9 cellular contexts compared by ENCODE assay signal in the genomic region with DNA sequence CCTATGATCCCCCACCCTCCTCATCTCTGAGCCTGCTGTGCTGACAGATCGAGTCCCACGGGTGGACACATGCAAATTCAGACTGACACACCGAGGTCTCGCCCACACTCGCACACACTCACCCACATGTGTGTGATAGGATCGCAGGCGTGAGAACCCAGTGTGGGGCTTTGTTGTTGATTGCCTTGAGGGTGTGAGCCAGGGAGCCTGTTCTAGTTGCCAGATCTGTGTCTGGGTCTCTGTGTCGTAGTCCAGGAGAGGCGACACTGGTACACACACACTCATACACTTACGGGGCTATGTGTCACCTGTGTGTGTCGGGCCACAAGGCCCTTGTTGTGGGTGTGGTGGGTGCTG. TPM values are rescaled to one million over a fixed set of nuclear protein-coding genes. Genes with fewer than 3 reads are reported as not detected.
A peak's percentile ranks its signal among the peaks of the same experiment; 100 is the strongest.
DNase-seq lines count a peak whose midpoint lies in the region; ATAC-seq and TF ChIP-seq lines count a peak whose summit lies in the region.
"Had no signal": no experiment of that assay in that cellular context is flagged by ENCODE, and none has a peak within 500 bp of the region (broad histone marks: within the 10 kb centered on the region; RNA-seq: fewer than 3 reads in every experiment).

No MANE protein-coding gene starts in this region.

- CTCF ChIA-PET in A673 (lab: Charles Lee): interaction anchor here (0.8 kb wide), 1 partner anchor 163 kb away, joined by 4 read pairs; no protein-coding TSS in a partner anchor

- H3K4me1 ChIP-seq in A673 (ENCODE audit: insufficient read depth, low read length, poor library complexity, severe bottlenecking): peaks cover 30% of the 10 kb centered on the region
- peaks cover 46 to 85% (median 57%) of the 10 kb centered on the region in 3 donors for H3K4me1 ChIP-seq in esophagus squamous epithelium

- POLR2A ChIA-PET in A673 (lab: Charles Lee; ENCODE audit: low non-redundant PET): no interaction called here

- DNase-seq in A673 (ENCODE audit: low spot score) (no peak), NCI-H526 (lab: John Stamatoyannopoulos, UW) (peak; percentile 22 to 61), esophagus squamous epithelium (lab: John Stamatoyannopoulos, UW) (no peak), neural crest cell (ENCODE audit: low read depth, low spot score) (no peak), kidney glomerular epithelial cell (lab: John Stamatoyannopoulos, UW) (no peak), NCI-H1930 (lab: John Stamatoyannopoulos, UW) (no peak), 8988T (no peak)
- DNase-seq: activated CD4-positive, alpha-beta T cell treated with anti-CD3 and anti-CD28 coated beads for 1 hour had no signal

- H3K9me3 Mint-ChIP-seq in neural crest cell: no peaks in the 10 kb centered on the region

- H3K27ac ChIP-seq in A673 (ENCODE audit: low read depth, low read length, poor library complexity, severe bottlenecking) (no peak overlapping the region), esophagus squamous epithelium (peak overlapping the region; percentile 88 to 98 (median 94))

- H3K36me3 Mint-ChIP-seq in neural crest cell (ENCODE audit: low read depth): no peaks in the 10 kb centered on the region

- intact Hi-C loops in A673 (cut with micrococcal nuclease; ENCODE audit: unreplicated experiment) (no loop called here), esophagus squamous epithelium (cut with DNase I) (no loop called here)

- H3K9me3 ChIP-seq in A673 (ENCODE audit: low read depth, low read length, poor library complexity, severe bottlenecking) (no peaks in the 10 kb centered on the region), esophagus squamous epithelium (no peaks in the 10 kb centered on the region)

- peak overlapping the region; percentile 72 for H3K4me3 Mint-ChIP-seq in neural crest cell

- TF ChIP-seq POLR2A in esophagus squamous epithelium (IDR thresholded peaks at IDR 0.05): no peak

- no peak for ATAC-seq in HG03196 (IDR thresholded peaks at IDR 0.05; ENCODE audit: unreplicated experiment)

- H3K36me3 ChIP-seq in A673 (ENCODE audit: insufficient read depth, low read length, poor library complexity, severe bottlenecking) (no peaks in the 10 kb centered on the region), esophagus squamous epithelium (no peaks in the 10 kb centered on the region)

- H3K4me3 ChIP-seq in A673 (ENCODE audit: low read depth, low read length, poor library complexity, severe bottlenecking) (peak overlapping the region; percentile 77), esophagus squamous epithelium (peak overlapping the region; percentile 74 to 91 (median 88))

- no peaks in the 10 kb centered on the region for H3K27me3 ChIP-seq in A673 (replicated peaks; ENCODE audit: insufficient read depth, low read depth, low read length, poor library complexity)
- peaks cover 0 to 8% (median 0%) of the 10 kb centered on the region in 4 donors for H3K27me3 ChIP-seq in esophagus squamous epithelium

- H3K27me3 Mint-ChIP-seq in neural crest cell (ENCODE audit: low read depth): peaks cover 56% of the 10 kb centered on the region

- WGBS in esophagus squamous epithelium, 2 donors: 35 to 44% methylated on average over 8 to 9 of the region's 11 CpGs

- H3K4me1 Mint-ChIP-seq in neural crest cell: peaks cover 52% of the 10 kb centered on the region

- H3K27ac Mint-ChIP-seq in neural crest cell (ENCODE audit: unreplicated experiment): no peak overlapping the region

- BruUV-seq in A673 (replicated peaks; lab: Mats Ljungman, UMichigan): TSS peak; percentile 55

- TF ChIP-seq CTCF in A673 (conservative IDR thresholded peaks at IDR 0.05; ENCODE audit: low read depth, low read length) (no peak), esophagus squamous epithelium (IDR thresholded peaks at IDR 0.05) (no peak), neural crest cell (conservative IDR thresholded peaks at IDR 0.05) (no peak)

RNA-seq across cellular contexts. Expression of a gene that starts 2.0 kb away (rescaled TPM):
- 15.6 and 19.4 TPM in 2 replicates for total RNA-seq in A673 (2021)
- 10 to 100 TPM; 14.7 to 58.1 (median 33.1) TPM for total RNA-seq in esophagus squamous epithelium
- 9.7 and 13.4 TPM in 2 replicates for total RNA-seq in neural crest cell

Comparison
In these comparisons a context has a peak if more than half of its experiments do, and no peak if none do; other contexts are left out.
1. DNase-seq: peak in NCI-H526 (2 of 2); none in A673 (single experiment), esophagus squamous epithelium (single experiment), neural crest cell (single experiment), kidney glomerular epithelial cell (single experiment), NCI-H1930 (0 of 2) and 8988T (single experiment).